Comparison of ENCODE assay signal across 8 cellular contexts in genomic region chr17:81711814-81712467, GRCh38. TPM values are rescaled to one million over a fixed set of nuclear protein-coding genes. Genes with fewer than 3 reads are reported as not detected.
DNase-seq lines count a peak whose midpoint lies in the region; ATAC-seq, FAIRE-seq and TF ChIP-seq lines count a peak whose summit lies in the region.

SLC25A10 (plus strand) TSS chr17:81712284; CDS start chr17:81712427, 143 bp downstream.

- no peak for FAIRE-seq in frontal cortex (lab: Jason Lieb, UNC)

- no peak for TF ChIP-seq CTCF in LNCaP clone FGC (IDR thresholded peaks at IDR 0.05; ENCODE audit: control insufficient read depth, extremely low read depth, insufficient read depth)
- peak in 1 of 7 experiments; percentile 33 for TF ChIP-seq CTCF in stomach (IDR thresholded peaks at IDR 0.05)

- 0% methylated on average over 17 to 82 of the region's 89 CpGs for WGBS in stomach, 5 donors

- H3K4me1 ChIP-seq in SJCRH30 = peaks cover 22% of the 10 kb centered on the region
- peaks cover 31% of the 10 kb centered on the region for H3K4me1 ChIP-seq in neuron (ENCODE audit: insufficient read depth, low read length)
- H3K4me1 ChIP-seq in stomach = peaks cover 40 to 54% (median 48%) of the 10 kb centered on the region in 4 donors

- no peak for TF ChIP-seq EP300 in stomach (IDR thresholded peaks at IDR 0.05)

- H2AFZ ChIP-seq in neuron (ENCODE audit: low read depth, low read length) = peak within 1 kb of the TSS; percentile 58

- H3K36me3 ChIP-seq in SJCRH30 (peaks cover 15% of the 10 kb centered on the region), neuron (ENCODE audit: insufficient read depth, low read length) (peaks cover 17% of the 10 kb centered on the region), stomach (peaks cover 14 to 34% (median 25%) of the 10 kb centered on the region in 4 donors)

- TF ChIP-seq POLR2A in stomach (IDR thresholded peaks at IDR 0.05) = no peak

- peak; percentile 65 for ATAC-seq in GM21619 (IDR thresholded peaks at IDR 0.05; ENCODE audit: unreplicated experiment)

- H3K4me3 ChIP-seq in LNCaP clone FGC (ENCODE audit: low read depth, low read length) (peak within 1 kb of the TSS; percentile 98), SJCRH30 (peak within 1 kb of the TSS; percentile 88), neuron (ENCODE audit: low read length) (peak within 1 kb of the TSS; percentile 63), stomach (peak within 1 kb of the TSS; percentile 61 to 94 (median 86))

- no peaks in the 10 kb centered on the region for H3K9me3 ChIP-seq in SJCRH30 (replicated peaks)
- H3K9me3 ChIP-seq in neuron (ENCODE audit: low read length) = no peaks in the 10 kb centered on the region
- no peaks in the 10 kb centered on the region for H3K9me3 ChIP-seq in stomach

- DNase-seq in DMS 273 treated with DMSO at 0.1 percent for 48 hours (lab: John Stamatoyannopoulos, UW) (peak; percentile 54), LNCaP clone FGC (ENCODE audit: low read depth) (peak; percentile 78), SJCRH30 (peak; percentile 75 to 91), activated gamma-delta T cell (lab: John Stamatoyannopoulos, UW) (peak; percentile 71), frontal cortex (ENCODE audit: low spot score in 2 of 2) (peak; percentile 94 to 95), stomach (peak; percentile 94)

- intact Hi-C loops in stomach (cut with DNase I; ENCODE audit: low total_unique reads) = no loop called here

- H3K27ac ChIP-seq in SJCRH30 (peak within 1 kb of the TSS; percentile 39; the same call in 1 of the 2 replicates), stomach (peak within 1 kb of the TSS; percentile 77 to 90 (median 85))

- no peaks in the 10 kb centered on the region for H3K27me3 ChIP-seq in SJCRH30
- no peaks in the 10 kb centered on the region for H3K27me3 ChIP-seq in neuron (ENCODE audit: insufficient read depth, low read length)
- no peaks in the 10 kb centered on the region for H3K27me3 ChIP-seq in stomach

RNA-seq across cellular contexts. Expression of gene SLC25A10, which starts in this region (rescaled TPM):
- 33.2 and 34.8 TPM in 2 replicates for total RNA-seq in SJCRH30 (2014; rRNA removed; shearing (Covaris generic))
- total RNA-seq in frontal cortex = 4.9 TPM
- 10 to 100 TPM in 3 of 5 donors, 1 to 10 TPM in 2; 3.5 to 55.6 (median 17.6) TPM for total RNA-seq in stomach
- 10 to 100 TPM; 33.2 to 40.7 (median 34.1) TPM for polyA plus RNA-seq in stomach

Comparison
In these comparisons a context has a peak if more than half of its experiments do, and no peak if none do; other contexts are left out.
1. Peak in every context shown above with its lines: DNase-seq, ATAC-seq, H3K4me3 ChIP-seq and H3K27ac ChIP-seq.